In genomic region chr12:93676408-93677194, GRCh38 we compare ENCODE assay signal across 8 cellular contexts. TPM values are rescaled to one million over a fixed set of nuclear protein-coding genes. Genes with fewer than 3 reads are reported as not detected.
DNase-seq lines count a peak whose midpoint lies in the region; ATAC-seq and TF ChIP-seq lines count a peak whose summit lies in the region.

No MANE protein-coding gene starts in this region.

- H2AFZ ChIP-seq in OCI-LY7 (ENCODE audit: low read length) = peak overlapping the region; percentile 91

- ATAC-seq in GM21526 (IDR thresholded peaks at IDR 0.05; ENCODE audit: low FRiP score, unreplicated experiment) (peak; percentile 18), HG02642 (IDR thresholded peaks at IDR 0.05; ENCODE audit: poor library complexity, unreplicated experiment) (no peak)

- POLR2A ChIA-PET in OCI-LY7 (lab: Charles Lee) = interaction anchor here (0.9 to 1.1 kb wide), 4 partner anchors 12 to 107 kb away, joined by 3 to 4 read pairs (median 3); no protein-coding TSS in a partner anchor

- DNase-seq in OCI-LY7 (ENCODE audit: low spot score) = no peak
- no peak for DNase-seq in endodermal cell
- DNase-seq in ovary = peak in 1 of 5 donors; percentile 31
- no peak for DNase-seq in HUDEP-2 (lab: John Stamatoyannopoulos, UW; ENCODE audit: unreplicated experiment in 76 of 76)
- DNase-seq in cerebellar nuclear complex (lab: John Stamatoyannopoulos, UW) = no peak
- no peak for DNase-seq in ecto neural progenitor cell (ENCODE audit: low spot score)

- peaks cover 25% of the 10 kb centered on the region for H3K4me1 Mint-ChIP-seq in endodermal cell

- H3K27ac Mint-ChIP-seq in endodermal cell = peak overlapping the region; percentile 99

- H3K4me3 ChIP-seq in OCI-LY7 (ENCODE audit: low read depth, low read length, poor library complexity, severe bottlenecking) (peak overlapping the region; percentile 76), endodermal cell (ENCODE audit: low read length) (peak overlapping the region; percentile 84), ovary (peak overlapping the region; percentile 91)

- no peak for TF ChIP-seq POLR2A in ovary (IDR thresholded peaks at IDR 0.05)

- H3K27ac ChIP-seq in OCI-LY7 (ENCODE audit: low read depth, low read length, poor library complexity, severe bottlenecking) = peak overlapping the region; percentile 86
- no peak overlapping the region for H3K27ac ChIP-seq in endodermal cell (ENCODE audit: low read depth, low read length)
- H3K27ac ChIP-seq in ovary = peak overlapping the region; percentile 86 to 95

- 82 to 94% methylated on average over 7 to 12 of the region's 12 CpGs for WGBS in endodermal cell (ENCODE audit: insufficient coverage in 1 of 2, insufficient read length in 1 of 2), 2 experiments
- WGBS in ovary, 3 donors = 53 to 58% (median 55%) methylated on average over 12 of the region's 12 CpGs

- H3K9ac ChIP-seq in endodermal cell (ENCODE audit: extremely low read depth, low read length, poor library complexity, severe bottlenecking) = peak overlapping the region; percentile 84

- no peaks in the 10 kb centered on the region for H3K27me3 Mint-ChIP-seq in endodermal cell (ENCODE audit: insufficient read depth)

- no peaks in the 10 kb centered on the region for H3K9me2 ChIP-seq in OCI-LY7 (ENCODE audit: insufficient read depth, low read length)

- no peaks in the 10 kb centered on the region for H4K20me1 ChIP-seq in OCI-LY7 (ENCODE audit: insufficient read depth, low read length)

- H3K36me3 Mint-ChIP-seq in endodermal cell (ENCODE audit: low read depth) = no peaks in the 10 kb centered on the region

- intact Hi-C loops in OCI-LY7 (cut with micrococcal nuclease; ENCODE audit: unreplicated experiment) (loop anchor here (5.0 to 10.0 kb wide), 2 partner anchors 84 to 232 kb away; partner anchors contain the start of gene UBE2N), ovary (cut with DNase I) (loop anchor here in 3 of 4 donors (5.0 to 10.0 kb wide), 4 partner anchors 68 to 398 kb away; partner anchors contain the start of gene SOCS2 (in 2 of the 3))

- no peaks in the 10 kb centered on the region for H3K79me2 ChIP-seq in OCI-LY7 (ENCODE audit: insufficient read depth, low read depth, low read length)

- BruUV-seq in OCI-LY7 (replicated peaks; lab: Mats Ljungman, UMichigan) = TSS peak; percentile 89

- no peak for TF ChIP-seq EP300 in ovary (IDR thresholded peaks at IDR 0.05)

- H3K36me3 ChIP-seq in OCI-LY7 (ENCODE audit: insufficient read depth, low read length) (no peaks in the 10 kb centered on the region), endodermal cell (ENCODE audit: control insufficient read depth, insufficient read depth, low read length) (no peaks in the 10 kb centered on the region), ovary (no peaks in the 10 kb centered on the region)

- H3K27me3 ChIP-seq in endodermal cell (ENCODE audit: control insufficient read depth, insufficient read depth, low read length, poor library complexity, severe bottlenecking) = no peaks in the 10 kb centered on the region
- no peaks in the 10 kb centered on the region for H3K27me3 ChIP-seq in ovary

- TF ChIP-seq CTCF in OCI-LY7 (conservative IDR thresholded peaks at IDR 0.05; ENCODE audit: low read length) (no peak), endodermal cell (conservative IDR thresholded peaks at IDR 0.05) (no peak), ovary (IDR thresholded peaks at IDR 0.05) (no peak)

- CTCF ChIA-PET in OCI-LY7 (lab: Charles Lee; ENCODE audit: unreplicated experiment) = no interaction called here

- peak overlapping the region; percentile 81 for H3K4me2 ChIP-seq in OCI-LY7 (ENCODE audit: low read length)

- H3K4me3 Mint-ChIP-seq in endodermal cell = peak overlapping the region; percentile 94

- peaks cover 24% of the 10 kb centered on the region for H3K4me1 ChIP-seq in OCI-LY7 (ENCODE audit: insufficient read depth, low read length, poor library complexity, severe bottlenecking)
- H3K4me1 ChIP-seq in endodermal cell (ENCODE audit: control insufficient read depth, insufficient read depth, low read length) = peaks cover 10% of the 10 kb centered on the region
- H3K4me1 ChIP-seq in ovary (ENCODE audit: insufficient read depth) = peaks cover 6% of the 10 kb centered on the region

- H3K9me3 ChIP-seq in OCI-LY7 (ENCODE audit: low read length) (no peaks in the 10 kb centered on the region), endodermal cell (ENCODE audit: control insufficient read depth, low read length) (no peaks in the 10 kb centered on the region), ovary (no peaks in the 10 kb centered on the region)

- H3K9me3 Mint-ChIP-seq in endodermal cell = no peaks in the 10 kb centered on the region

RNA-seq across cellular contexts. Expression of gene CRADD, which starts 0.6 kb away (rescaled TPM):
- 8.9 and 16.8 TPM in 2 replicates for total RNA-seq in OCI-LY7 (2014; rRNA removed; shearing (Covaris generic))
- total RNA-seq in OCI-LY7 (2022) (7.7 and 10.5 TPM in 2 replicates), endodermal cell (1 to 10 TPM; 7.7 to 9.1 TPM), ovary (10 to 100 TPM; 11.4 to 67.8 (median 16.9) TPM)
- 14.2 TPM for polyA plus RNA-seq in endodermal cell (2013, experiment 1 of 2)
- polyA plus RNA-seq in endodermal cell (2013, experiment 2 of 2) = 13.5 TPM
- 10 to 100 TPM; 13.9 to 17.9 TPM for polyA plus RNA-seq in ovary
